ENCODE assay signal across 1 cellular context in the genomic region with DNA sequence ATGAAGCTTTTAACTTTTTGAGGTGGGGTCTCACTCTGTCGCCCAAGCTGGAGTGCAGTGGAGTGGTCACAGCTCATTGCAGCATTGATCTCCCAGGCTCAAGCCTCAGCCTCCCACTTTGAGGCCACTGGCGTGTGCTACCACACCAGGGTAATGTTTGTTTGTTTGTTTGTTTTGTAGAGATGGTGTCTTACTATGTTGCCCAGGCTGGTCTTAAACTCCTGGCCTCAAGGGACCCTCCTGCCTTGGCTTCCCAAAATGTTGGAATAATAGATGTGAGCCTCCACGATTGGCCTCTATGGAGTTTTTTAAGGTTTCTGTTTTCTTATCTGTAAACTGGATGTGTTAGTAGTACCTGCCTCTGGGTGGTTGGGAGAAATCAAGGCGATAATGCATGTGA.
TF ChIP-seq lines count a peak whose summit lies in the region.

No MANE protein-coding gene starts in this region.

TF ChIP-seq in IMR-90, 13 proteins besides CTCF, POLR2A, EP300 and RAD21:
- TF ChIP-seq MAFK (IDR thresholded peaks at IDR 0.05; ENCODE audit: low read depth, low read length) (no peak), NFE2L2 (IDR thresholded peaks at IDR 0.05; ENCODE audit: low read depth, low read length) (no peak), CHD1 (IDR thresholded peaks at IDR 0.05; ENCODE audit: low read depth, low read length) (no peak), CEBPB (IDR thresholded peaks at IDR 0.05; ENCODE audit: low read depth, low read length) (no peak), MXI1 (IDR thresholded peaks at IDR 0.05; ENCODE audit: borderline replicate concordance, low read depth, low read length) (no peak), BHLHE40 (IDR thresholded peaks at IDR 0.05; ENCODE audit: low read depth, low read length) (no peak), RFX5 (IDR thresholded peaks at IDR 0.05; ENCODE audit: low read depth, low read length) (no peak), RCOR1 (IDR thresholded peaks at IDR 0.05; ENCODE audit: insufficient replicate concordance, low read length) (no peak), SMC3 (IDR thresholded peaks at IDR 0.05; ENCODE audit: low read depth, low read length) (no peak), FOS (IDR thresholded peaks at IDR 0.05; ENCODE audit: low read depth, low read length) (no peak), MAZ (IDR thresholded peaks at IDR 0.05; ENCODE audit: borderline replicate concordance, low read depth, low read length) (no peak)
- TF ChIP-seq, protein P1, sequence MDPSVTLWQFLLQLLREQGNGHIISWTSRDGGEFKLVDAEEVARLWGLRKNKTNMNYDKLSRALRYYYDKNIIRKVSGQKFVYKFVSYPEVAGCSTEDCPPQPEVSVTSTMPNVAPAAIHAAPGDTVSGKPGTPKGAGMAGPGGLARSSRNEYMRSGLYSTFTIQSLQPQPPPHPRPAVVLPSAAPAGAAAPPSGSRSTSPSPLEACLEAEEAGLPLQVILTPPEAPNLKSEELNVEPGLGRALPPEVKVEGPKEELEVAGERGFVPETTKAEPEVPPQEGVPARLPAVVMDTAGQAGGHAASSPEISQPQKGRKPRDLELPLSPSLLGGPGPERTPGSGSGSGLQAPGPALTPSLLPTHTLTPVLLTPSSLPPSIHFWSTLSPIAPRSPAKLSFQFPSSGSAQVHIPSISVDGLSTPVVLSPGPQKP (IDR thresholded peaks at IDR 0.05; ENCODE audit: borderline replicate concordance, low read depth, low read length), result no peak
- TF ChIP-seq, protein P2, sequence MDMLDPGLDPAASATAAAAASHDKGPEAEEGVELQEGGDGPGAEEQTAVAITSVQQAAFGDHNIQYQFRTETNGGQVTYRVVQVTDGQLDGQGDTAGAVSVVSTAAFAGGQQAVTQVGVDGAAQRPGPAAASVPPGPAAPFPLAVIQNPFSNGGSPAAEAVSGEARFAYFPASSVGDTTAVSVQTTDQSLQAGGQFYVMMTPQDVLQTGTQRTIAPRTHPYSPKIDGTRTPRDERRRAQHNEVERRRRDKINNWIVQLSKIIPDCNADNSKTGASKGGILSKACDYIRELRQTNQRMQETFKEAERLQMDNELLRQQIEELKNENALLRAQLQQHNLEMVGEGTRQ (IDR thresholded peaks at IDR 0.05; ENCODE audit: low read depth, low read length), result no peak
